Comparison of ENCODE assay signal across 15 cellular contexts in genomic region chr16:82432261-82432660, GRCh38.
DNase-seq lines count a peak whose midpoint lies in the region; ATAC-seq lines count a peak whose summit lies in the region.
"Had no signal": no experiment of that assay in that cellular context is flagged by ENCODE, and none has a peak within 500 bp of the region (broad histone marks: within the 10 kb centered on the region; RNA-seq: fewer than 3 reads in every experiment).

No MANE protein-coding gene starts in this region.

- intact Hi-C loops in posterior cingulate gyrus (cut with DNase I), result no loop called here

- no peak for ATAC-seq in HG02981 (IDR thresholded peaks at IDR 0.05; ENCODE audit: unreplicated experiment)
- ATAC-seq in stimulated activated naive CD8-positive, alpha-beta T cell treated with anti-CD3 and anti-CD28 coated beads, Interleukin-15, amount 100 ng/mL, for 72 hours, result no peak

- DNase-seq in GM03348 (ENCODE audit: low spot score) (peak; percentile 40), NCI-H2171 (lab: John Stamatoyannopoulos, UW) (peak; percentile 8), immature natural killer cell (peak in 2 of 3 donors; percentile 20 to 57), posterior cingulate gyrus (peak in 7 of 10 donors; percentile 13 to 90 (median 53)), AG08396 (ENCODE audit: low spot score) (no peak)
- DNase-seq in activated CD4-positive, alpha-beta T cell treated with anti-CD3 and anti-CD28 coated beads for 1 hour, result no peak
- DNase-seq in stimulated activated naive CD8-positive, alpha-beta T cell treated with anti-CD3 and anti-CD28 coated beads, Interleukin-15, amount 100 ng/mL, for 72 hours, result no peak
- DNase-seq: activated naive CD4-positive, alpha-beta T cell treated with anti-CD3 and anti-CD28 coated beads, Interleukin-2, amount 10 ng/mL, durations not matched to agents 7 days and 5 days; BE2C; kidney glomerular epithelial cell; NCI-H187 treated with DMSO at 0.1 percent for 48 hours; NCI-H510A treated with DMSO at 0.1 percent for 48 hours; sigmoid colon; stimulated activated CD4-positive, alpha-beta T cell treated with anti-CD3 and anti-CD28 coated beads, Interleukin-2, amount 100 ng/mL, for 48 hours had no signal

- peak overlapping the region in 2 of 6 donors; percentile 62 to 75 for H3K27ac Mint-ChIP-seq in immature natural killer cell
- H3K27ac Mint-ChIP-seq in stimulated activated naive CD8-positive, alpha-beta T cell treated with anti-CD3 and anti-CD28 coated beads, Interleukin-15, amount 100 ng/mL, for 72 hours, result no peak overlapping the region
- H3K27ac Mint-ChIP-seq: activated naive CD4-positive, alpha-beta T cell treated with anti-CD3 and anti-CD28 coated beads, Interleukin-2, amount 10 ng/mL, durations not matched to agents 7 days and 5 days had no signal

- peaks cover 2 to 11% (median 6%) of the 10 kb centered on the region in 3 donors for H3K27me3 Mint-ChIP-seq in immature natural killer cell (ENCODE audit: low read depth in 3 of 3)
- H3K27me3 Mint-ChIP-seq in stimulated activated naive CD8-positive, alpha-beta T cell treated with anti-CD3 and anti-CD28 coated beads, Interleukin-15, amount 100 ng/mL, for 72 hours, result peaks cover 6% of the 10 kb centered on the region
- H3K27me3 Mint-ChIP-seq: activated naive CD4-positive, alpha-beta T cell treated with anti-CD3 and anti-CD28 coated beads, Interleukin-2, amount 10 ng/mL, durations not matched to agents 7 days and 5 days had no signal

- H3K4me3 Mint-ChIP-seq in immature natural killer cell, result peak overlapping the region in 1 of 5 donors; percentile 53
- no peak overlapping the region for H3K4me3 Mint-ChIP-seq in stimulated activated naive CD8-positive, alpha-beta T cell treated with anti-CD3 and anti-CD28 coated beads, Interleukin-15, amount 100 ng/mL, for 72 hours
- H3K4me3 Mint-ChIP-seq: activated naive CD4-positive, alpha-beta T cell treated with anti-CD3 and anti-CD28 coated beads, Interleukin-2, amount 10 ng/mL, durations not matched to agents 7 days and 5 days had no signal

- no peaks in the 10 kb centered on the region for H3K36me3 Mint-ChIP-seq in immature natural killer cell
- H3K36me3 Mint-ChIP-seq: activated naive CD4-positive, alpha-beta T cell treated with anti-CD3 and anti-CD28 coated beads, Interleukin-2, amount 10 ng/mL, durations not matched to agents 7 days and 5 days had no signal

- H3K4me1 Mint-ChIP-seq in immature natural killer cell, result no peaks in the 10 kb centered on the region
- H3K4me1 Mint-ChIP-seq in stimulated activated naive CD8-positive, alpha-beta T cell treated with anti-CD3 and anti-CD28 coated beads, Interleukin-15, amount 100 ng/mL, for 72 hours, result no peaks in the 10 kb centered on the region
- H3K4me1 Mint-ChIP-seq: activated naive CD4-positive, alpha-beta T cell treated with anti-CD3 and anti-CD28 coated beads, Interleukin-2, amount 10 ng/mL, durations not matched to agents 7 days and 5 days had no signal

- no peaks in the 10 kb centered on the region for H3K9me3 Mint-ChIP-seq in immature natural killer cell
- H3K9me3 Mint-ChIP-seq in stimulated activated naive CD8-positive, alpha-beta T cell treated with anti-CD3 and anti-CD28 coated beads, Interleukin-15, amount 100 ng/mL, for 72 hours, result no peaks in the 10 kb centered on the region
- H3K9me3 Mint-ChIP-seq: activated naive CD4-positive, alpha-beta T cell treated with anti-CD3 and anti-CD28 coated beads, Interleukin-2, amount 10 ng/mL, durations not matched to agents 7 days and 5 days had no signal

Comparison
In these comparisons a context has a peak if more than half of its experiments do, and no peak if none do; other contexts are left out.
1. DNase-seq: peak in GM03348 (single experiment), NCI-H2171 (single experiment), immature natural killer cell (2 of 3) and posterior cingulate gyrus (7 of 10); none in AG08396 (single experiment), activated CD4-positive, alpha-beta T cell treated with anti-CD3 and anti-CD28 coated beads for 1 hour (single experiment) and stimulated activated naive CD8-positive, alpha-beta T cell treated with anti-CD3 and anti-CD28 coated beads, Interleukin-15, amount 100 ng/mL, for 72 hours (0 of 2).